In genomic region chr6:170068496-170068895, GRCh38 we compare ENCODE assay signal across 19 cellular contexts.
"Had no signal": no experiment of that assay in that cellular context is flagged by ENCODE, and none has a peak within 500 bp of the region (broad histone marks: within the 10 kb centered on the region; RNA-seq: fewer than 3 reads in every experiment).

No MANE protein-coding gene starts in this region.

- H3K36me3 Mint-ChIP-seq: naive thymus-derived CD4-positive, alpha-beta T cell; neural progenitor cell had no signal

- H3K4me1 ChIP-seq: colonic mucosa, esophagus muscularis mucosa, SJSA1 had no signal

- H3K4me2 ChIP-seq: hepatocyte, neural progenitor cell had no signal

- H3K9me3 ChIP-seq: colonic mucosa, esophagus muscularis mucosa had no signal

- H2AFZ ChIP-seq: hepatocyte, neural progenitor cell had no signal

- H3K4me3 Mint-ChIP-seq: activated T-cell treated with anti-CD3 and anti-CD28 coated beads, Interleukin-2, amount 50 U/mL, for 72 hours; central memory CD8-positive, alpha-beta T cell; naive thymus-derived CD4-positive, alpha-beta T cell; stimulated activated naive CD8-positive, alpha-beta T cell treated with anti-CD3 and anti-CD28 coated beads, Interleukin-15, Interleukin-2, amounts not matched to agents 100 ng/mL and 50 ng/mL, for 24 hours had no signal

- ATAC-seq: activated naive CD4-positive, alpha-beta T cell treated with anti-CD3 and anti-CD28 coated beads, Interleukin-2, amount 50 U/mL, for 72 hours; activated T-cell treated with anti-CD3 and anti-CD28 coated beads, Interleukin-2, amount 50 U/mL, for 72 hours; naive thymus-derived CD4-positive, alpha-beta T cell had no signal

- H3K27ac Mint-ChIP-seq: activated naive CD4-positive, alpha-beta T cell treated with anti-CD3 and anti-CD28 coated beads, Interleukin-2, amount 50 U/mL, for 72 hours; activated T-cell treated with anti-CD3 and anti-CD28 coated beads, Interleukin-2, amount 50 U/mL, for 72 hours; naive thymus-derived CD4-positive, alpha-beta T cell; neural progenitor cell; progenitor cell of endocrine pancreas; stimulated activated naive CD8-positive, alpha-beta T cell treated with anti-CD3 and anti-CD28 coated beads, Interleukin-15, Interleukin-2, amounts not matched to agents 100 ng/mL and 50 ng/mL, for 24 hours had no signal

- H3K27ac ChIP-seq: colonic mucosa, esophagus muscularis mucosa, hepatocyte, neural progenitor cell, SJSA1 had no signal

- H3K27me3 ChIP-seq: colonic mucosa, hepatocyte, neural progenitor cell, SJSA1 had no signal

- DNase-seq: activated CD4-positive, alpha-beta T cell treated with anti-CD3 and anti-CD28 coated beads for 4 hours; activated CD4-positive, alpha-beta T cell treated with anti-CD3 and anti-CD28 coated beads, Interleukin-2, amount 50 U/mL, for 48 hours; activated gamma-delta T cell; activated T-cell treated with anti-CD3 and anti-CD28 coated beads, Interleukin-2, amount 50 U/mL, for 72 hours; colonic mucosa; glutamatergic neuron; mesendoderm; stimulated activated CD4-positive, alpha-beta T cell treated with anti-CD3 and anti-CD28 coated beads, Interleukin-12 subunit alpha, Interleukin-12 subunit beta, amount 100 ng/mL, for 4 hours; substantia nigra; trophoblast cell had no signal

- H3K4me3 ChIP-seq: colonic mucosa, esophagus muscularis mucosa, hepatocyte, neural progenitor cell, SJSA1 had no signal

- H3K4me1 Mint-ChIP-seq: central memory CD8-positive, alpha-beta T cell had no signal

- H3K27me3 Mint-ChIP-seq: progenitor cell of endocrine pancreas had no signal

- H3K79me2 ChIP-seq: hepatocyte had no signal

- H3K36me3 ChIP-seq: colonic mucosa, esophagus muscularis mucosa, neural progenitor cell, SJSA1 had no signal
